In the genomic region with DNA sequence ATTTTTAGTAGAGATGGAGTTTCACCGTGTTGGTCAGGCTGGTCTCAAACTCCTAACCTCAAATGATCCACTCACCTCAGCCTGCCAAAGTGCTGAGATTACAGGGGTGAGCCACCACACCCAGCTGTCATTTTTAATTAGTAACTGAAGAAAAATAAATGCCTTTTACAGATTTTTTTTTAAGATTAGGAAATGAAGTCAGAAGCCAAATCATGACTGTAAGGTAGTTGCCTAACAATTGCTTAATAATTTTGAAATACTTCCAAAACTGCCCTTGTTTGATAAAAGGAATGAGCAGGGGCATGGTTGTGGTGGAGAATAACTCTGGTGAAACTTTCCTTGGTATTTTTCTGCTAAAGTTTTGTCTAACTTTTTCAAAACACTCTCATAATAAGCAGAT, we compare ENCODE assay signal across 16 cellular contexts.
DNase-seq lines count a peak whose midpoint lies in the region; ATAC-seq and TF ChIP-seq lines count a peak whose summit lies in the region.
"Had no signal": no experiment of that assay in that cellular context is flagged by ENCODE, and none has a peak within 500 bp of the region (broad histone marks: within the 10 kb centered on the region; RNA-seq: fewer than 3 reads in every experiment).

No MANE protein-coding gene starts in this region.

- peak; percentile 60 to 62 for ATAC-seq in gastrocnemius medialis
- no peak for ATAC-seq in GM18868 (IDR thresholded peaks at IDR 0.05; ENCODE audit: unreplicated experiment)
- no peak for ATAC-seq in HG03139 (IDR thresholded peaks at IDR 0.05; ENCODE audit: unreplicated experiment)

- H3K9me3 ChIP-seq in gastrocnemius medialis = no peaks in the 10 kb centered on the region

- no peaks in the 10 kb centered on the region for H3K36me3 ChIP-seq in gastrocnemius medialis

- no peak overlapping the region for H3K4me3 ChIP-seq in gastrocnemius medialis
- H3K4me3 ChIP-seq: SK-N-MC, skin epidermis had no signal

- in situ Hi-C loops in gastrocnemius medialis (cut with MboI; ENCODE audit: low sequenced_read_pairs in 4 of 4) = no loop called here

- H3K27me3 ChIP-seq in gastrocnemius medialis = no peaks in the 10 kb centered on the region

- DNase-seq in GM04504 (ENCODE audit: low read depth) (peak; percentile 90), amniotic stem cell (lab: John Stamatoyannopoulos, UW) (peak; percentile 26), fibroblast of the conjunctiva (ENCODE audit: low read depth) (peak; percentile 83), gastrocnemius medialis (no peak), 8988T (no peak)
- DNase-seq in activated CD8-positive, alpha-beta memory T cell treated with anti-CD3 and anti-CD28 coated beads for 24 hours = no peak
- DNase-seq: activated naive CD4-positive, alpha-beta T cell; cerebellar nuclear complex; MM.1S; naive B cell; NCI-H2107 had no signal

- H3K4me1 ChIP-seq in gastrocnemius medialis = no peaks in the 10 kb centered on the region

- TF ChIP-seq CTCF in gastrocnemius medialis (IDR thresholded peaks at IDR 0.05 in 4 of 5, conservative IDR thresholded peaks at IDR 0.05 in 1 of 5) = no peak

- no peak overlapping the region for H3K27ac ChIP-seq in gastrocnemius medialis
- H3K27ac ChIP-seq: HL-60, SK-N-MC had no signal

- intact Hi-C loops in gastrocnemius medialis (cut with DNase I; ENCODE audit: low total_unique reads) = no loop called here

- no peak for TF ChIP-seq POLR2A in gastrocnemius medialis (IDR thresholded peaks at IDR 0.05)

Comparison
In these comparisons a context has a peak if more than half of its experiments do, and no peak if none do; other contexts are left out.
1. DNase-seq: peak in GM04504 (single experiment), amniotic stem cell (single experiment) and fibroblast of the conjunctiva (single experiment); none in gastrocnemius medialis (0 of 2), activated CD8-positive, alpha-beta memory T cell treated with anti-CD3 and anti-CD28 coated beads for 24 hours (single experiment) and 8988T (single experiment).
2. ATAC-seq: peak in gastrocnemius medialis (2 of 2); none in GM18868 (single experiment) and HG03139 (single experiment).